ENCODE assay signal across 28 cellular contexts in genomic region chr1:213176341-213176740, GRCh38.
"Had no signal": no experiment of that assay in that cellular context is flagged by ENCODE, and none has a peak within 500 bp of the region (broad histone marks: within the 10 kb centered on the region; RNA-seq: fewer than 3 reads in every experiment).

No MANE protein-coding gene starts in this region.

- H3K9me3 ChIP-seq: neutrophil, pancreas, psoas muscle, sigmoid colon, stomach, thyroid gland, upper lobe of left lung, vagina had no signal

- H3K36me3 ChIP-seq: brain microvascular endothelial cell, pancreas, thyroid gland had no signal

- H3K27me3 ChIP-seq: brain microvascular endothelial cell, neutrophil, pancreas, sigmoid colon, stomach, thyroid gland, upper lobe of left lung, vagina had no signal

- H3K4me3 ChIP-seq: pancreas, psoas muscle, sigmoid colon, stomach, thyroid gland, upper lobe of left lung, vagina had no signal

- H3K4me1 ChIP-seq: pancreas, psoas muscle, sigmoid colon, stomach, thyroid gland, upper lobe of left lung, vagina had no signal

- H3K27ac ChIP-seq: brain microvascular endothelial cell, neutrophil, pancreas, psoas muscle, sigmoid colon, stomach, thyroid gland, upper lobe of left lung, vagina, VCaP had no signal

- FAIRE-seq: astrocyte, frontal cortex, kidney, pancreas, small intestine had no signal

- DNase-seq: activated CD4-positive, alpha-beta T cell treated with anti-CD3 and anti-CD28 coated beads for 48 hours; activated CD8-positive, alpha-beta T cell treated with anti-CD3 and anti-CD28 coated beads for 36 hours; activated gamma-delta T cell treated with Interleukin-2 at 50 U/mL for 16 hours; activated naive CD4-positive, alpha-beta T cell treated with anti-CD3 and anti-CD28 coated beads, Interleukin-2, amount 50 U/mL, for 16 hours; activated T-cell treated with anti-CD3 and anti-CD28 coated beads, Interleukin-2, amount 50 U/mL, for 4 hours; amniotic stem cell; brain microvascular endothelial cell; cortex of kidney; immature natural killer cell; kidney; left colon; mammary epithelial cell; pancreas; psoas muscle; sigmoid colon; small intestine; stimulated activated naive B cell treated with anti-CD40 and anti-IgM and Interleukin-4, amounts not matched to agents 10 μg/mL and 1 μg/mL and 100 μg/mL, for 72 hours; stomach; T-helper 9 cell; thyroid gland; upper lobe of left lung had no signal

- ATAC-seq: activated CD4-positive, CD25-positive, alpha-beta regulatory T cell treated with anti-CD3 and anti-CD28 coated beads, Interleukin-2, amount 50 U/mL, for 24 hours; activated CD8-positive, alpha-beta T cell treated with anti-CD3 and anti-CD28 coated beads for 36 hours; activated T-cell treated with anti-CD3 and anti-CD28 coated beads, Interleukin-2, amount 50 U/mL, for 4 hours; activated T-helper 17 cell treated with anti-CD3 and anti-CD28 coated beads, Interleukin-2, amount 50 U/mL, for 72 hours; left colon; pancreas; psoas muscle; stimulated activated naive B cell treated with anti-CD40 and anti-IgM and Interleukin-4, amounts not matched to agents 10 μg/mL and 1 μg/mL and 100 μg/mL, for 72 hours had no signal
